18 cellular contexts compared by ENCODE assay signal in the genomic region with DNA sequence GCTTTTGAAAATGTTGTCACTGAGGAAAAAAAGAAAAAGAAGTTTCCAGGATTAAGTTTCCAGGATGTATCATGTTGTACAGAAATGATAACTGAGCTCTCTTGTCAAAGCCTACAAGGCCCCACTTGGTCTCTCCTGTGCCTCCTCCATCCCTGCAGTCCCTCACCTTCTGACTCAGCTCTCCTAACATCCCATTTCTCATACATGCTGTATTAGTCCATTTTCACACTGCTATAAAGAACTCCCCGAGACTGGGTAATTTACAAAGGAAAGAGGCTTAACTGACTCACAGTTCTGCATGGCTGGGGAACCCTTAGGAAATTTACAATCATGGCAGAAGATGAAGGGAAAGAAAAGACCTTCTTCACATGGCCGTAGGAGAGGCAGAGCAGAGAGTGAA. TPM values are rescaled to one million over a fixed set of nuclear protein-coding genes. Genes with fewer than 3 reads are reported as not detected.
"Had no signal": no experiment of that assay in that cellular context is flagged by ENCODE, and none has a peak within 500 bp of the region (broad histone marks: within the 10 kb centered on the region; RNA-seq: fewer than 3 reads in every experiment).

No MANE protein-coding gene starts in this region.

- H3K4me3 ChIP-seq: heart left ventricle, spleen had no signal

- ATAC-seq: effector memory CD8-positive, alpha-beta T cell; heart left ventricle; natural killer cell treated with Interleukin-12 subunit alpha and Interleukin-12 subunit beta and Interleukin-15 and Interleukin-18, amount 100 ng/mL, for 72 hours; right cardiac atrium; T-helper 17 cell; WTC11 had no signal

- H3K27ac Mint-ChIP-seq: activated CD8-positive, alpha-beta T cell treated with anti-CD3 and anti-CD28 coated beads for 36 hours; activated naive CD8-positive, alpha-beta T cell treated with anti-CD3 and anti-CD28 coated beads for 36 hours; activated T-cell treated with anti-CD3 and anti-CD28 coated beads, Interleukin-2, amount 50 U/mL, for 72 hours; dendritic cell treated with granulocyte-macrophage colony-stimulating factor and Interleukin-4, amounts not matched to agents 40 ng/mL and 50 ng/mL, for 4 days; effector memory CD8-positive, alpha-beta T cell; immature natural killer cell; natural killer cell treated with Interleukin-12 subunit alpha and Interleukin-12 subunit beta and Interleukin-15 and Interleukin-18, amount 100 ng/mL, for 72 hours; progenitor cell of endocrine pancreas; T-helper 17 cell; type B pancreatic cell; WTC11 had no signal

- H3K9me3 ChIP-seq: heart left ventricle, spleen had no signal

- FAIRE-seq: frontal cortex had no signal

- DNase-seq: activated CD4-positive, alpha-beta T cell treated with anti-CD3 and anti-CD28 coated beads for 4 hours; activated CD8-positive, alpha-beta T cell treated with anti-CD3 and anti-CD28 coated beads for 36 hours; activated gamma-delta T cell treated with Interleukin-2 at 50 U/mL for 16 hours; activated naive CD8-positive, alpha-beta T cell treated with anti-CD3 and anti-CD28 coated beads for 36 hours; activated T-cell treated with anti-CD3 and anti-CD28 coated beads, Interleukin-2, amount 50 U/mL, for 72 hours; cerebellar nuclear complex; effector memory CD8-positive, alpha-beta T cell; heart left ventricle; immature natural killer cell; right cardiac atrium; spleen; T-helper 17 cell had no signal

- H3K4me3 Mint-ChIP-seq: activated CD8-positive, alpha-beta T cell treated with anti-CD3 and anti-CD28 coated beads for 36 hours; activated naive CD8-positive, alpha-beta T cell treated with anti-CD3 and anti-CD28 coated beads for 36 hours; activated T-cell treated with anti-CD3 and anti-CD28 coated beads, Interleukin-2, amount 50 U/mL, for 72 hours; dendritic cell treated with granulocyte-macrophage colony-stimulating factor and Interleukin-4, amounts not matched to agents 40 ng/mL and 50 ng/mL, for 4 days; effector memory CD8-positive, alpha-beta T cell; immature natural killer cell; natural killer cell treated with Interleukin-12 subunit alpha and Interleukin-12 subunit beta and Interleukin-15 and Interleukin-18, amount 100 ng/mL, for 72 hours; T-helper 17 cell; type B pancreatic cell; WTC11 had no signal

- H3K36me3 ChIP-seq: spleen had no signal

- H3K36me3 Mint-ChIP-seq: type B pancreatic cell, WTC11 had no signal

- H3K9me3 Mint-ChIP-seq: activated CD8-positive, alpha-beta T cell treated with anti-CD3 and anti-CD28 coated beads for 36 hours; activated naive CD8-positive, alpha-beta T cell treated with anti-CD3 and anti-CD28 coated beads for 36 hours; activated T-cell treated with anti-CD3 and anti-CD28 coated beads, Interleukin-2, amount 50 U/mL, for 72 hours; dendritic cell treated with granulocyte-macrophage colony-stimulating factor and Interleukin-4, amounts not matched to agents 40 ng/mL and 50 ng/mL, for 4 days; effector memory CD8-positive, alpha-beta T cell; immature natural killer cell; natural killer cell treated with Interleukin-12 subunit alpha and Interleukin-12 subunit beta and Interleukin-15 and Interleukin-18, amount 100 ng/mL, for 72 hours; type B pancreatic cell; WTC11 had no signal

- H3K27ac ChIP-seq: heart left ventricle, spleen had no signal

RNA-seq across cellular contexts. Expression of a gene that starts 3.8 kb away (rescaled TPM):
- polyA plus RNA-seq: immature natural killer cell had no signal
